ENCODE assay signal across 21 cellular contexts in genomic region chr16:65754799-65755691, GRCh38.
A peak's percentile ranks its signal among the peaks of the same experiment; 100 is the strongest.
DNase-seq lines count a peak whose midpoint lies in the region; ATAC-seq, FAIRE-seq and TF ChIP-seq lines count a peak whose summit lies in the region.
"Had no signal": no experiment of that assay in that cellular context is flagged by ENCODE, and none has a peak within 500 bp of the region (broad histone marks: within the 10 kb centered on the region; RNA-seq: fewer than 3 reads in every experiment).

No MANE protein-coding gene starts in this region.

- 74 to 84% methylated on average over 18 to 19 of the region's 19 CpGs for WGBS in esophagus squamous epithelium, 2 donors

- H3K27me3 ChIP-seq in SJCRH30: no peaks in the 10 kb centered on the region
- no peaks in the 10 kb centered on the region for H3K27me3 ChIP-seq in esophagus squamous epithelium
- H3K27me3 ChIP-seq in foreskin keratinocyte: peaks cover 5% of the 10 kb centered on the region
- H3K27me3 ChIP-seq: Peyer's patch, vagina had no signal

- DNase-seq in AG08395 (ENCODE audit: low spot score) (peak; percentile 81), SJCRH30 (peak; percentile 95 to 98), fibroblast of peridontal ligament (ENCODE audit: extremely low read depth) (peak; percentile 34), nephron progenitor cell (no peak), esophagus squamous epithelium (lab: John Stamatoyannopoulos, UW) (no peak), foreskin keratinocyte (no peak), GM19239 (ENCODE audit: insufficient read length, low spot score) (no peak)
- DNase-seq in activated naive CD4-positive, alpha-beta T cell treated with anti-CD3 and anti-CD28 coated beads, Interleukin-2, amount 10 ng/mL, durations not matched to agents 7 days and 5 days: no peak
- DNase-seq: activated B cell treated with CpG ODN at 0.5 μM for 24 hours, cortex of kidney, erythroblast, hippocampal formation, naive B cell, NCI-H82, Peyer's patch, T-cell had no signal

- H3K27ac ChIP-seq in SJCRH30: peak overlapping the region; percentile 80
- H3K27ac ChIP-seq in esophagus squamous epithelium: no peak overlapping the region
- no peak overlapping the region for H3K27ac ChIP-seq in foreskin keratinocyte
- H3K27ac ChIP-seq: Peyer's patch, vagina had no signal

- no peak for FAIRE-seq in GM19239 (lab: Jason Lieb, UNC)
- FAIRE-seq: G401.6, GM12892 had no signal

- no peaks in the 10 kb centered on the region for H3K36me3 Mint-ChIP-seq in nephron progenitor cell (ENCODE audit: low read depth)
- H3K36me3 Mint-ChIP-seq in activated naive CD4-positive, alpha-beta T cell treated with anti-CD3 and anti-CD28 coated beads, Interleukin-2, amount 10 ng/mL, durations not matched to agents 7 days and 5 days: no peaks in the 10 kb centered on the region
- H3K36me3 Mint-ChIP-seq: IgD-negative memory B cell, naive B cell, T-cell had no signal

- peak overlapping the region; percentile 53 for H3K27ac Mint-ChIP-seq in nephron progenitor cell
- H3K27ac Mint-ChIP-seq in activated naive CD4-positive, alpha-beta T cell treated with anti-CD3 and anti-CD28 coated beads, Interleukin-2, amount 10 ng/mL, durations not matched to agents 7 days and 5 days: no peak overlapping the region
- H3K27ac Mint-ChIP-seq: activated B cell treated with CpG ODN at 0.5 μM for 24 hours; IgD-negative memory B cell; naive B cell; stimulated activated naive CD8-positive, alpha-beta T cell treated with anti-CD3 and anti-CD28 coated beads, Interleukin-15, Interleukin-2, amounts not matched to agents 100 ng/mL and 50 ng/mL, for 24 hours; T-cell had no signal

- no peaks in the 10 kb centered on the region for H3K9me3 ChIP-seq in SJCRH30 (replicated peaks)
- no peaks in the 10 kb centered on the region for H3K9me3 ChIP-seq in esophagus squamous epithelium
- H3K9me3 ChIP-seq: Peyer's patch, vagina had no signal

- H3K4me3 ChIP-seq in SJCRH30 (no peak overlapping the region), esophagus squamous epithelium (no peak overlapping the region)
- H3K4me3 ChIP-seq: Peyer's patch, vagina had no signal

- no peak overlapping the region for H3K4me3 Mint-ChIP-seq in nephron progenitor cell
- no peak overlapping the region for H3K4me3 Mint-ChIP-seq in activated naive CD4-positive, alpha-beta T cell treated with anti-CD3 and anti-CD28 coated beads, Interleukin-2, amount 10 ng/mL, durations not matched to agents 7 days and 5 days
- H3K4me3 Mint-ChIP-seq: activated B cell treated with CpG ODN at 0.5 μM for 24 hours; IgD-negative memory B cell; naive B cell; stimulated activated naive CD8-positive, alpha-beta T cell treated with anti-CD3 and anti-CD28 coated beads, Interleukin-15, Interleukin-2, amounts not matched to agents 100 ng/mL and 50 ng/mL, for 24 hours; T-cell had no signal

- H3K27me3 Mint-ChIP-seq in nephron progenitor cell (ENCODE audit: low read depth, poor library complexity): peaks cover 5% of the 10 kb centered on the region
- H3K27me3 Mint-ChIP-seq in activated naive CD4-positive, alpha-beta T cell treated with anti-CD3 and anti-CD28 coated beads, Interleukin-2, amount 10 ng/mL, durations not matched to agents 7 days and 5 days: no peaks in the 10 kb centered on the region
- H3K27me3 Mint-ChIP-seq: activated B cell treated with CpG ODN at 0.5 μM for 24 hours; IgD-negative memory B cell; stimulated activated naive CD8-positive, alpha-beta T cell treated with anti-CD3 and anti-CD28 coated beads, Interleukin-15, Interleukin-2, amounts not matched to agents 100 ng/mL and 50 ng/mL, for 24 hours; T-cell had no signal

- TF ChIP-seq CTCF in nephron progenitor cell (IDR thresholded peaks at IDR 0.05): no peak
- no peak for TF ChIP-seq CTCF in esophagus squamous epithelium (IDR thresholded peaks at IDR 0.05)
- no peak for TF ChIP-seq CTCF in foreskin keratinocyte (conservative IDR thresholded peaks at IDR 0.05)

- CTCF ChIA-PET in activated naive CD4-positive, alpha-beta T cell treated with anti-CD3 and anti-CD28 coated beads, Interleukin-2, amount 10 ng/mL, durations not matched to agents 7 days and 5 days (lab: Charles Lee): no interaction called here

- H3K36me3 ChIP-seq in SJCRH30: no peaks in the 10 kb centered on the region
- H3K36me3 ChIP-seq in esophagus squamous epithelium: no peaks in the 10 kb centered on the region
- H3K36me3 ChIP-seq: Peyer's patch, vagina had no signal

- H3K9me3 Mint-ChIP-seq in nephron progenitor cell: no peaks in the 10 kb centered on the region
- H3K9me3 Mint-ChIP-seq in activated naive CD4-positive, alpha-beta T cell treated with anti-CD3 and anti-CD28 coated beads, Interleukin-2, amount 10 ng/mL, durations not matched to agents 7 days and 5 days: peaks cover 9% of the 10 kb centered on the region
- H3K9me3 Mint-ChIP-seq: activated B cell treated with CpG ODN at 0.5 μM for 24 hours; stimulated activated naive CD8-positive, alpha-beta T cell treated with anti-CD3 and anti-CD28 coated beads, Interleukin-15, Interleukin-2, amounts not matched to agents 100 ng/mL and 50 ng/mL, for 24 hours had no signal

- H3K4me1 Mint-ChIP-seq in nephron progenitor cell: peaks cover 27% of the 10 kb centered on the region
- H3K4me1 Mint-ChIP-seq in activated naive CD4-positive, alpha-beta T cell treated with anti-CD3 and anti-CD28 coated beads, Interleukin-2, amount 10 ng/mL, durations not matched to agents 7 days and 5 days: no peaks in the 10 kb centered on the region
- H3K4me1 Mint-ChIP-seq: activated B cell treated with CpG ODN at 0.5 μM for 24 hours, IgD-negative memory B cell, naive B cell, T-cell had no signal

- TF ChIP-seq POLR2A in esophagus squamous epithelium (IDR thresholded peaks at IDR 0.05): no peak

- H3K4me1 ChIP-seq in SJCRH30 (peaks cover 56% of the 10 kb centered on the region), esophagus squamous epithelium (no peaks in the 10 kb centered on the region), foreskin keratinocyte (no peaks in the 10 kb centered on the region)
- H3K4me1 ChIP-seq: Peyer's patch, vagina had no signal

- no peak for ATAC-seq in foreskin keratinocyte
- ATAC-seq: T-cell had no signal

- intact Hi-C loops in esophagus squamous epithelium (cut with DNase I): no loop called here

Comparison
In these comparisons a context has a peak if more than half of its experiments do, and no peak if none do; other contexts are left out.
1. DNase-seq: peak in AG08395 (single experiment), SJCRH30 (2 of 2) and fibroblast of peridontal ligament (single experiment); none in nephron progenitor cell (single experiment), esophagus squamous epithelium (single experiment), foreskin keratinocyte (0 of 2), activated naive CD4-positive, alpha-beta T cell treated with anti-CD3 and anti-CD28 coated beads, Interleukin-2, amount 10 ng/mL, durations not matched to agents 7 days and 5 days (single experiment) and GM19239 (single experiment).